Comparison of ENCODE assay signal across 8 cellular contexts in the genomic region with DNA sequence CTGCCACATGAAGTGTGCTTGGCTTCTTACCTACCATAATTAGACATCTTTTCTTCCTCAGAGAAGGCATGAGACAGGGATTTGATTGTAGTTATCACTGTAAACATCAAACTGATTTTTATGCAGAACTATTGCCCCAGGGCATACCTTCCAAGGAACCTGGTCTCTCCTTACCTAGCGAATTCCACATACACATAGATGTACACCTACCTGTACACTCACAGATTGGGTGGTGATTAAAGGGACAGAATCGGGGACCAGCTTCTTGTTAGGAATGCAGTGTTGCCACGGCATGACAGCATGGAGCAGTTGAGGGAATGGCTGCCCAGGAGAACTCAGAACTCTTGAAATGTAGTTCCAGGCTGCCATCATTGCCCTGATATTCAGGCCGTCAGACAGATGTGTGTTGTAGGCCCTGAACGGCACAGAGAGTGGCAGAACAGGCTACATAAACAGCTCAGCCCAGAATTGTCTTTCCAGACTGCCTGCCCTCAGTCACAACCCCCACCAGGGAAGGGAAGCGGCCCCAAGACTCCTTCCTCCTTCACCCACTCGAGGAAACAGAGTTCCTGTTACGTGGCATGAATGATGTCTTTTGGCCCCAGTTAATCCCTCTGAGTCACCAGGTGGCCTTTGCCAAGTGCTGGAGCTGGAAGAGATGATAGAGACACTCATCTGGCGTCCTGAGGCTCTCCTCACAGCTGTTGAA. TPM values are rescaled to one million over a fixed set of nuclear protein-coding genes. Genes with fewer than 3 reads are reported as not detected.
DNase-seq lines count a peak whose midpoint lies in the region; ATAC-seq and TF ChIP-seq lines count a peak whose summit lies in the region.

No MANE protein-coding gene starts in this region.

- H3K27ac ChIP-seq in mammary epithelial cell (ENCODE audit: insufficient read depth, low read depth, low read length) (peak overlapping the region; percentile 52), transverse colon (peak overlapping the region; percentile 89 to 98 (median 92))

- dilution Hi-C loops in mammary epithelial cell (cut with HindIII; ENCODE audit: low sequenced_read_pairs) = no loop called here

- H3K36me3 ChIP-seq in mammary epithelial cell (ENCODE audit: insufficient read depth, low read length) (no peaks in the 10 kb centered on the region), transverse colon (peaks cover 0 to 10% (median 0%) of the 10 kb centered on the region in 4 donors)

- CTCF ChIA-PET in mammary epithelial cell (lab: Charles Lee; ENCODE audit: low non-redundant PET) = interaction anchor here (0.5 to 0.8 kb wide), 7 partner anchors 9 to 334 kb away, joined by 3 to 10 read pairs (median 4); a partner anchor contains a TSS

- H3K79me2 ChIP-seq in mammary epithelial cell (ENCODE audit: insufficient read depth, low read length) = no peaks in the 10 kb centered on the region

- intact Hi-C loops in mammary epithelial cell (cut with micrococcal nuclease) (loop anchor here (1.0 to 5.0 kb wide), 2 partner anchors 9 to 131 kb away; a partner anchor contains a TSS), lower leg skin (cut with DNase I; ENCODE audit: low total_unique reads) (loop anchor here (5.0 to 10.0 kb wide), 2 partner anchors 53 to 196 kb away; no protein-coding TSS in a partner anchor), transverse colon (cut with DNase I; ENCODE audit: low total_unique reads) (no loop called here)

- H3K4me3 ChIP-seq in mammary epithelial cell (replicated peaks in 1 of 3; ENCODE audit: insufficient read depth in 1 of 3, low read depth in 2 of 3, low read length in 3 of 3) (no peak overlapping the region), lower leg skin (ENCODE audit: low read depth, poor library complexity, severe bottlenecking) (no peak overlapping the region), transverse colon (no peak overlapping the region)

- peak overlapping the region; percentile 56 for H3K4me2 ChIP-seq in mammary epithelial cell (ENCODE audit: insufficient read depth, low read depth, low read length)

- ATAC-seq in HG02884 (IDR thresholded peaks at IDR 0.05; ENCODE audit: unreplicated experiment) = no peak

- H3K9me3 ChIP-seq in mammary epithelial cell (replicated peaks; ENCODE audit: insufficient read depth, low read length) (no peaks in the 10 kb centered on the region), transverse colon (no peaks in the 10 kb centered on the region)

- TF ChIP-seq POLR2A in lower leg skin (IDR thresholded peaks at IDR 0.05) = no peak
- no peak for TF ChIP-seq POLR2A in transverse colon (IDR thresholded peaks at IDR 0.05)

- H3K4me1 ChIP-seq in mammary epithelial cell (ENCODE audit: insufficient read depth, low read length) (peaks cover 44% of the 10 kb centered on the region), transverse colon (peaks cover 48 to 66% (median 60%) of the 10 kb centered on the region in 4 donors)

- no peak for TF ChIP-seq CTCF in mammary epithelial cell (conservative IDR thresholded peaks at IDR 0.05 in 1 of 2, IDR thresholded peaks at IDR 0.05 in 1 of 2; ENCODE audit: extremely low read depth in 1 of 2, insufficient read depth in 1 of 2, low read depth in 1 of 2, low read length in 2 of 2)
- TF ChIP-seq CTCF in lower leg skin (IDR thresholded peaks at IDR 0.05) = no peak
- TF ChIP-seq CTCF in transverse colon (IDR thresholded peaks at IDR 0.05) = peak in 1 of 5 experiments; percentile 11

- WGBS in mammary epithelial cell (ENCODE audit: low coverage, missing lambda C conversion rate) = 7% methylated on average over 8 of the region's 9 CpGs
- WGBS in lower leg skin, 2 donors = 12 to 15% methylated on average over 9 of the region's 9 CpGs
- WGBS in transverse colon (ENCODE audit: low coverage in 1 of 2), 2 donors = 28 to 40% methylated on average over 1 to 9 of the region's 9 CpGs

- no peaks in the 10 kb centered on the region for H4K20me1 ChIP-seq in mammary epithelial cell (ENCODE audit: insufficient read depth, low read length)

- peak; percentile 99 for DNase-seq in A172 (ENCODE audit: low spot score)
- peak; percentile 99 for DNase-seq in LHCN-M2 (ENCODE audit: low read depth)
- peak; percentile 84 for DNase-seq in mammary epithelial cell
- peak; percentile 90 to 95 for DNase-seq in lower leg skin (ENCODE audit: low spot score in 2 of 2)
- DNase-seq in transverse colon = peak; percentile 87
- DNase-seq in NCI-H2107 treated with DMSO at 0.1 percent for 48 hours (lab: John Stamatoyannopoulos, UW; ENCODE audit: unreplicated experiment) = no peak
- no peak for DNase-seq in COLO668 (lab: John Stamatoyannopoulos, UW; ENCODE audit: unreplicated experiment)

- TF ChIP-seq EP300 in transverse colon (IDR thresholded peaks at IDR 0.05; ENCODE audit: low read depth) = peak; percentile 43

- BruUV-seq in mammary epithelial cell (replicated peaks; lab: Mats Ljungman, UMichigan) = TSS peak; percentile 57

- in situ Hi-C loops in mammary epithelial cell (cut with MboI; ENCODE audit: low sequenced_read_pairs in 2 of 2) (no loop called here), transverse colon (cut with MboI; ENCODE audit: low pct_ligation_motif_present in 1 of 4, low pct_unique_long_range_greater_than_20kb in 1 of 4, low sequenced_read_pairs in 3 of 4) (loop anchor here in 2 of 4 donors (25.0 kb wide), 3 partner anchors 106 to 206 kb away; a partner anchor contains a TSS)

- no peak overlapping the region for H3K9ac ChIP-seq in mammary epithelial cell (ENCODE audit: insufficient read depth, low read length)

- H3K27me3 ChIP-seq in mammary epithelial cell (ENCODE audit: insufficient read depth, low read length) (no peaks in the 10 kb centered on the region), transverse colon (no peaks in the 10 kb centered on the region)

- peak overlapping the region; percentile 40 for H2AFZ ChIP-seq in mammary epithelial cell (ENCODE audit: low read depth, low read length)

RNA-seq across cellular contexts. Expression of a gene that starts 17.8 kb away (rescaled TPM):
- 79.2 and 80.1 TPM in 2 replicates for total RNA-seq in A172 (2014; rRNA removed; shearing (Covaris generic))
- total RNA-seq in LHCN-M2 (2014; rRNA removed) = 94.8 and 97.0 TPM in 2 replicates
- polyA plus RNA-seq in LHCN-M2 (2012) = 39.9 TPM
- total RNA-seq in mammary epithelial cell = 10 to 100 TPM; 22.7 to 25.2 TPM
- polyA plus RNA-seq in mammary epithelial cell = 17.5 TPM
- 28.6 TPM for polyA minus RNA-seq in mammary epithelial cell
- total RNA-seq in lower leg skin = 10 to 100 TPM; 32.9 to 50.5 (median 36.7) TPM
- 10 to 100 TPM; 35.4 to 95.7 (median 66.2) TPM for total RNA-seq in transverse colon

RNA-seq across cellular contexts. Expression of a gene that starts 34.5 kb away (rescaled TPM):
- 1.3 and 1.6 TPM in 2 replicates for total RNA-seq in A172 (2014; rRNA removed; shearing (Covaris generic))
- total RNA-seq in LHCN-M2 (2014; rRNA removed) (0.26 and 0.34 TPM in 2 replicates), mammary epithelial cell (10 to 100 TPM; 19.3 to 23.8 TPM), lower leg skin (1 to 10 TPM; 2.3 to 6.6 (median 4.6) TPM), transverse colon (1 to 10 TPM in 1 of 4 donors, under 1 TPM in 2, not detected in 1; 0.41 to 2.2 (median 0.95) TPM)
- polyA plus RNA-seq in LHCN-M2 (2012) = 1.9 TPM
- 5.8 TPM for polyA plus RNA-seq in mammary epithelial cell
- polyA minus RNA-seq in mammary epithelial cell = 0.16 TPM

RNA-seq across cellular contexts. Expression of a gene that starts 43.7 kb away (rescaled TPM):
- 53.9 and 63.6 TPM in 2 replicates for total RNA-seq in A172 (2014; rRNA removed; shearing (Covaris generic))
- total RNA-seq in LHCN-M2 (2014; rRNA removed) = 25.8 and 31.7 TPM in 2 replicates
- 53.6 TPM for polyA plus RNA-seq in LHCN-M2 (2012)
- total RNA-seq in mammary epithelial cell = 10 to 100 TPM; 26.0 to 90.1 TPM
- 61.1 TPM for polyA plus RNA-seq in mammary epithelial cell
- polyA minus RNA-seq in mammary epithelial cell = 92.7 TPM
- total RNA-seq in lower leg skin = 10 to 100 TPM; 32.4 to 49.5 (median 41.7) TPM
- 10 to 100 TPM; 46.4 to 91.7 (median 57.6) TPM for total RNA-seq in transverse colon

RNA-seq across cellular contexts. Expression of a gene that starts 48.7 kb away (rescaled TPM):
- 47.1 and 52.9 TPM in 2 replicates for total RNA-seq in A172 (2014; rRNA removed; shearing (Covaris generic))
- 43.5 and 50.9 TPM in 2 replicates for total RNA-seq in LHCN-M2 (2014; rRNA removed)
- 50.3 TPM for polyA plus RNA-seq in LHCN-M2 (2012)
- total RNA-seq in mammary epithelial cell = 10 to 100 TPM; 24.5 to 40.4 TPM
- 49.3 TPM for polyA plus RNA-seq in mammary epithelial cell
- polyA minus RNA-seq in mammary epithelial cell = 26.6 TPM
- total RNA-seq in lower leg skin = 10 to 100 TPM; 37.8 to 43.2 (median 39.3) TPM
- total RNA-seq in transverse colon = 100 to 1,000 TPM in 3 of 4 donors, 10 to 100 TPM in 1; 81.3 to 191 (median 143) TPM

RNA-seq across cellular contexts. Expression of a gene that starts 59.3 kb away (rescaled TPM):
- total RNA-seq in A172 (2014; rRNA removed; shearing (Covaris generic)) = 21.4 and 29.9 TPM in 2 replicates
- total RNA-seq in LHCN-M2 (2014; rRNA removed) = 23.2 and 32.4 TPM in 2 replicates
- polyA plus RNA-seq in LHCN-M2 (2012) = 20.1 TPM
- total RNA-seq in mammary epithelial cell = 10 to 100 TPM in 1 of 2 donors, 1 to 10 TPM in 1; 2.2 to 25.2 TPM
- 14.4 TPM for polyA plus RNA-seq in mammary epithelial cell
- polyA minus RNA-seq in mammary epithelial cell = 8.2 TPM
- total RNA-seq in lower leg skin = 1 to 10 TPM in 2 of 4 donors, under 1 TPM in 2; 0.67 to 3.6 (median 1.8) TPM
- total RNA-seq in transverse colon = 1 to 10 TPM in 2 of 4 donors, under 1 TPM in 1, not detected in 1; 0.96 to 2.6 (median 1.3) TPM

Comparison
In these comparisons a context has a peak if more than half of its experiments do, and no peak if none do; other contexts are left out.
1. DNase-seq: peak in A172 (single experiment), LHCN-M2 (single experiment), mammary epithelial cell (single experiment), lower leg skin (2 of 2) and transverse colon (single experiment); none in NCI-H2107 treated with DMSO at 0.1 percent for 48 hours (single experiment) and COLO668 (single experiment).